In the genomic region with DNA sequence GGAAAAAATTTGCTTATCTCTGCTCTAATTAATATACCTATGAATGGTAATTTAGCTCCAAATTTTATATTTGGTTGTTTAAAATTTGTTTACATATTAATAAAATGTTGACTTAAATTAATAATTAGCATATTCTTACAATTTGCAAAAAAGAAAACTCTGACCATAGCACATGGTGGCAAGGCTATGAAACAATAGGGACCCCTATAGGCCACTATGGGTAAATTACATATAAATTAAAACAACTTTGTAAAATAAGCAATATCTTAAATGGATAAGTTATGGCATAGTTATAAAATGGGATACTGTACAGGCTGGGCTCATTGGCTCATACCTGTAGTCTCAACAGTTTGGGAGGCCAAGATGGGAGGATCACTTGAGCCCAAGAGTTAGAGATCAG, we compare ENCODE assay signal across 11 cellular contexts.
DNase-seq lines count a peak whose midpoint lies in the region; ATAC-seq and TF ChIP-seq lines count a peak whose summit lies in the region.
"Had no signal": no experiment of that assay in that cellular context is flagged by ENCODE, and none has a peak within 500 bp of the region (broad histone marks: within the 10 kb centered on the region; RNA-seq: fewer than 3 reads in every experiment).

No MANE protein-coding gene starts in this region.

- TF ChIP-seq CTCF in AG09309 (IDR thresholded peaks at IDR 0.05; ENCODE audit: control insufficient read depth, insufficient read depth, low read depth, low read length, missing control alignments) (peak; percentile 49), HCT116 (IDR thresholded peaks at IDR 0.05 in 2 of 3, conservative IDR thresholded peaks at IDR 0.05 in 1 of 3; ENCODE audit: borderline replicate concordance in 1 of 3, insufficient read depth in 1 of 3, low read depth in 2 of 3, low read length in 2 of 3) (peak; percentile 26 to 58 (median 49); a peak in 5 of 6 replicates), SK-N-SH (IDR thresholded peaks at IDR 0.05) (peak; percentile 60), glutamatergic neuron (IDR thresholded peaks at IDR 0.05; ENCODE audit: partially characterized antibody, unreplicated experiment) (peak; percentile 65)

- no peaks in the 10 kb centered on the region for H3K27me3 ChIP-seq in HCT116 (ENCODE audit: insufficient read depth, low read length)
- no peaks in the 10 kb centered on the region for H3K27me3 ChIP-seq in SK-N-SH (ENCODE audit: insufficient read depth)

- H3K79me2 ChIP-seq in HCT116 (ENCODE audit: insufficient read depth, low read length) (no peaks in the 10 kb centered on the region), SK-N-SH (ENCODE audit: insufficient read depth) (no peaks in the 10 kb centered on the region)

- no peaks in the 10 kb centered on the region for H3K4me1 Mint-ChIP-seq in glutamatergic neuron (ENCODE audit: low read depth, unreplicated experiment)

- peak; percentile 57 for ATAC-seq in HCT116
- ATAC-seq: sciatic nerve had no signal

- TF ChIP-seq POLR2A in HCT116 (IDR thresholded peaks at IDR 0.05; ENCODE audit: borderline replicate concordance, extremely low read depth, insufficient read depth, insufficient read length), result no peak

- TF ChIP-seq EP300 in SK-N-SH (IDR thresholded peaks at IDR 0.05; ENCODE audit: borderline replicate concordance in 1 of 2, low read depth in 1 of 2, low read length in 1 of 2), result no peak

- H3K36me3 ChIP-seq in HCT116 (ENCODE audit: control insufficient read depth in 1 of 2, insufficient read depth in 2 of 2, low read length in 2 of 2), result no peaks in the 10 kb centered on the region
- no peaks in the 10 kb centered on the region for H3K36me3 ChIP-seq in SK-N-SH (replicated peaks in 1 of 2; ENCODE audit: control insufficient read depth in 1 of 2, insufficient read depth in 2 of 2, low read length in 1 of 2)

- POLR2A ChIA-PET in HCT116 (lab: Charles Lee) (no interaction called here), SK-N-SH (lab: Yijun Ruan, JAX) (no interaction called here)

- in situ Hi-C loops in ACHN (cut with HindIII; ENCODE audit: low pct_ligation_motif_present, low pct_unique_long_range_greater_than_20kb, low sequenced_read_pairs) (no loop called here), KBM-7 (cut with MboI; ENCODE audit: low pct_unique_long_range_greater_than_20kb, low sequenced_read_pairs) (no loop called here)

- no peaks in the 10 kb centered on the region for H3K27me3 Mint-ChIP-seq in glutamatergic neuron (ENCODE audit: unreplicated experiment)
- H3K27me3 Mint-ChIP-seq: activated T-helper 17 cell treated with anti-CD3 and anti-CD28 coated beads, Interleukin-2, amount 50 U/mL, for 72 hours had no signal

- H3F3A ChIP-seq in SK-N-SH (replicated peaks; ENCODE audit: insufficient read depth), result peaks cover 16% of the 10 kb centered on the region

- CTCF ChIA-PET in HCT116 (lab: Charles Lee), result interaction anchor here (0.6 to 1.6 kb wide), 4 partner anchors 9 to 741 kb away, joined by 3 to 5 read pairs (median 4); no protein-coding TSS in a partner anchor
- CTCF ChIA-PET in SK-N-SH (lab: Yijun Ruan, JAX), result interaction anchor here (0.6 to 1.6 kb wide), 14 partner anchors 8 to 380 kb away, joined by 3 to 6 read pairs (median 4); no protein-coding TSS in a partner anchor

- H3K4me3 Mint-ChIP-seq in glutamatergic neuron (ENCODE audit: unreplicated experiment), result no peak overlapping the region
- H3K4me3 Mint-ChIP-seq: activated T-helper 17 cell treated with anti-CD3 and anti-CD28 coated beads, Interleukin-2, amount 50 U/mL, for 72 hours had no signal

- H3K4me3 ChIP-seq in AG09309 (ENCODE audit: control insufficient read depth, low read depth, low read length) (no peak overlapping the region), HCT116 (replicated peaks in 1 of 2; ENCODE audit: low read depth in 1 of 2, low read length in 2 of 2) (no peak overlapping the region), SK-N-SH (ENCODE audit: low read depth in 2 of 2, low read length in 1 of 2) (no peak overlapping the region)

- no peaks in the 10 kb centered on the region for H3K36me3 Mint-ChIP-seq in glutamatergic neuron (ENCODE audit: unreplicated experiment)

- H3K9me3 Mint-ChIP-seq in glutamatergic neuron (ENCODE audit: unreplicated experiment), result no peaks in the 10 kb centered on the region
- H3K9me3 Mint-ChIP-seq: activated T-helper 17 cell treated with anti-CD3 and anti-CD28 coated beads, Interleukin-2, amount 50 U/mL, for 72 hours had no signal

- DNase-seq in AG09309 (ENCODE audit: low read depth) (no peak), HCT116 (ENCODE audit: low read depth, low spot score) (no peak), SK-N-SH (peak; percentile 10), glutamatergic neuron (no peak), HuH-7.5 (ENCODE audit: low spot score) (no peak), ACHN (no peak), mucosa of gallbladder (ENCODE audit: low spot score) (no peak), KBM-7 (no peak)
- DNase-seq: DMS153 had no signal

- RAD21 ChIA-PET in HCT116 (lab: Charles Lee; ENCODE audit: low non-redundant PET in 1 of 2, low total read pairs in 2 of 2, uncharacterized antibody in 2 of 2, unreplicated experiment in 2 of 2), result no interaction called here

- H4K20me1 ChIP-seq in HCT116 (ENCODE audit: insufficient read depth) (no peaks in the 10 kb centered on the region), SK-N-SH (ENCODE audit: insufficient read depth) (no peaks in the 10 kb centered on the region)

- no peaks in the 10 kb centered on the region for H3K9me2 ChIP-seq in HCT116 (ENCODE audit: insufficient read depth)
- no peaks in the 10 kb centered on the region for H3K9me2 ChIP-seq in SK-N-SH

- no peak overlapping the region for H3K27ac Mint-ChIP-seq in glutamatergic neuron (ENCODE audit: unreplicated experiment)
- H3K27ac Mint-ChIP-seq: activated T-helper 17 cell treated with anti-CD3 and anti-CD28 coated beads, Interleukin-2, amount 50 U/mL, for 72 hours had no signal

- intact Hi-C loops in HCT116 (cut with micrococcal nuclease), result no loop called here

- BruUV-seq in HCT116 (replicated peaks; lab: Mats Ljungman, UMichigan), result no TSS peak

- H3K9me3 ChIP-seq in HCT116 (ENCODE audit: control insufficient read depth in 1 of 2, insufficient read depth in 1 of 2, low read depth in 1 of 2, low read length in 2 of 2) (no peaks in the 10 kb centered on the region), SK-N-SH (no peaks in the 10 kb centered on the region)

- peaks cover 0 to 5% of the 10 kb centered on the region in 2 experiments; a peak in 1 of 4 replicates for H3K4me1 ChIP-seq in HCT116 (ENCODE audit: control insufficient read depth in 1 of 2, insufficient read depth in 2 of 2, low read length in 2 of 2)
- peaks cover 0 to 6% of the 10 kb centered on the region in 2 experiments; a peak in 2 of 4 replicates for H3K4me1 ChIP-seq in SK-N-SH (ENCODE audit: control insufficient read depth in 1 of 2, insufficient read depth in 2 of 2, low read depth in 1 of 2, low read length in 1 of 2)

- no peak overlapping the region for H3K9ac ChIP-seq in HCT116 (ENCODE audit: low read length)
- H3K9ac ChIP-seq in SK-N-SH, result no peak overlapping the region

- peak; percentile 46 for TF ChIP-seq RAD21 in HCT116 (IDR thresholded peaks at IDR 0.05; ENCODE audit: low read depth)
- peak; percentile 64 for TF ChIP-seq RAD21 in SK-N-SH (IDR thresholded peaks at IDR 0.05; ENCODE audit: low read length)

- H3K27ac ChIP-seq in HCT116 (ENCODE audit: low read depth, low read length) (no peak overlapping the region), SK-N-SH (ENCODE audit: low read depth in 2 of 2, low read length in 1 of 2) (no peak overlapping the region)

- H2AFZ ChIP-seq in HCT116 (ENCODE audit: low read depth, low read length, poor library complexity, severe bottlenecking) (peak overlapping the region; percentile 66), SK-N-SH (ENCODE audit: low read depth) (no peak overlapping the region)

- H3K4me2 ChIP-seq in HCT116 (ENCODE audit: low read length) (no peak overlapping the region), SK-N-SH (no peak overlapping the region)

TF ChIP-seq in HCT116, 20 proteins besides CTCF, POLR2A, EP300 and RAD21:
- TF ChIP-seq, protein P1, sequence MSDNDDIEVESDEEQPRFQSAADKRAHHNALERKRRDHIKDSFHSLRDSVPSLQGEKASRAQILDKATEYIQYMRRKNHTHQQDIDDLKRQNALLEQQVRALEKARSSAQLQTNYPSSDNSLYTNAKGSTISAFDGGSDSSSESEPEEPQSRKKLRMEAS (IDR thresholded peaks at IDR 0.05), result 0 out of 2 replicates have a peak, but pooled peaks have one; percentile 22
- TF ChIP-seq ELF1 (IDR thresholded peaks at IDR 0.05; ENCODE audit: borderline replicate concordance, low read depth), result no peak
- no peak for TF ChIP-seq EZH2 (IDR thresholded peaks at IDR 0.05)

TF ChIP-seq in SK-N-SH, 30 proteins besides CTCF, POLR2A, EP300 and RAD21 (continues in another document):
- TF ChIP-seq MEF2A (IDR thresholded peaks at IDR 0.05; ENCODE audit: borderline replicate concordance, low read depth) (no peak), YY1 (IDR thresholded peaks at IDR 0.05; ENCODE audit: low read depth) (no peak), POLR2AphosphoS5 (IDR thresholded peaks at IDR 0.05; ENCODE audit: low read depth, low read length) (no peak), TAF1 (IDR thresholded peaks at IDR 0.05; ENCODE audit: borderline replicate concordance, low read depth, low read length) (no peak), TEAD4 (IDR thresholded peaks at IDR 0.05; ENCODE audit: borderline replicate concordance, insufficient read depth) (no peak), MXI1 (IDR thresholded peaks at IDR 0.05; ENCODE audit: low read depth, low read length) (no peak), FOSL2 (IDR thresholded peaks at IDR 0.05; ENCODE audit: borderline replicate concordance, low read depth) (no peak), RXRA (IDR thresholded peaks at IDR 0.05; ENCODE audit: borderline replicate concordance, low read depth) (no peak), FOXM1 (IDR thresholded peaks at IDR 0.05; ENCODE audit: low read depth) (no peak)
- TF ChIP-seq, protein P1 (IDR thresholded peaks at IDR 0.05; ENCODE audit: low read depth), result no peak; the same call in 1 of the 2 replicates
- TF ChIP-seq, protein P2, sequence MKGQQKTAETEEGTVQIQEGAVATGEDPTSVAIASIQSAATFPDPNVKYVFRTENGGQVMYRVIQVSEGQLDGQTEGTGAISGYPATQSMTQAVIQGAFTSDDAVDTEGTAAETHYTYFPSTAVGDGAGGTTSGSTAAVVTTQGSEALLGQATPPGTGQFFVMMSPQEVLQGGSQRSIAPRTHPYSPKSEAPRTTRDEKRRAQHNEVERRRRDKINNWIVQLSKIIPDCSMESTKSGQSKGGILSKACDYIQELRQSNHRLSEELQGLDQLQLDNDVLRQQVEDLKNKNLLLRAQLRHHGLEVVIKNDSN (IDR thresholded peaks at IDR 0.05; ENCODE audit: borderline replicate concordance, low read depth), result no peak
